Comparison of ENCODE assay signal across 1 cellular context in the genomic region with DNA sequence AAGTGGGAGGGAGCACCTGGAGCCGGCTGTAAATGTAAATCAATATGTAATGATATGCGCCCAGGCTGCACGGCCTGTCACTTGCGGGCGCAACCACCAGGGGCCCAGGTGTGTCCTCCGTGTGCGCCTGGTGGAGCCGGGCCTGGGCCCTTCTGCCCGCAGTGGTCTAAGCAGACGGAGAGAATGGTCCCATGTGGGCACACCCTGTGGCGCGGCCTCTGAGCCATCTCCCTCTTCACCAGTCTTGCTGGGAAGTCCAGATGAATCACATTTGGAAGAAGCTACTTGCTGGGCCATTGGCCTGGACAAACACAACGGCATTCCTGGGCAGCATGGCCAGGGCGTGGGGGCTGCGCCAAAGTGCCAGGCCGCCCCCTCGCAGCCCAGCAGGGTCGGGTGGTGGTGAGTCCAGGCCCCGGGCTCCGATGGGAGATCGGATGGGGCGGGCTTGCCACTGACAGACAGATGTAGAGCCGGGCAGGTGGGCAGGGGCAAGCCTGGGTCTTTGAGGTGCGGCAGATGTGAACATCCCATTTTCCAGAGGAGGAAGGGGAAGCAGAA.
TF ChIP-seq lines count a peak whose summit lies in the region.

No MANE protein-coding gene starts in this region.

TF ChIP-seq in H1, 55 proteins besides CTCF, POLR2A, EP300 and RAD21 (continued from another document):
- TF ChIP-seq, protein P1, sequence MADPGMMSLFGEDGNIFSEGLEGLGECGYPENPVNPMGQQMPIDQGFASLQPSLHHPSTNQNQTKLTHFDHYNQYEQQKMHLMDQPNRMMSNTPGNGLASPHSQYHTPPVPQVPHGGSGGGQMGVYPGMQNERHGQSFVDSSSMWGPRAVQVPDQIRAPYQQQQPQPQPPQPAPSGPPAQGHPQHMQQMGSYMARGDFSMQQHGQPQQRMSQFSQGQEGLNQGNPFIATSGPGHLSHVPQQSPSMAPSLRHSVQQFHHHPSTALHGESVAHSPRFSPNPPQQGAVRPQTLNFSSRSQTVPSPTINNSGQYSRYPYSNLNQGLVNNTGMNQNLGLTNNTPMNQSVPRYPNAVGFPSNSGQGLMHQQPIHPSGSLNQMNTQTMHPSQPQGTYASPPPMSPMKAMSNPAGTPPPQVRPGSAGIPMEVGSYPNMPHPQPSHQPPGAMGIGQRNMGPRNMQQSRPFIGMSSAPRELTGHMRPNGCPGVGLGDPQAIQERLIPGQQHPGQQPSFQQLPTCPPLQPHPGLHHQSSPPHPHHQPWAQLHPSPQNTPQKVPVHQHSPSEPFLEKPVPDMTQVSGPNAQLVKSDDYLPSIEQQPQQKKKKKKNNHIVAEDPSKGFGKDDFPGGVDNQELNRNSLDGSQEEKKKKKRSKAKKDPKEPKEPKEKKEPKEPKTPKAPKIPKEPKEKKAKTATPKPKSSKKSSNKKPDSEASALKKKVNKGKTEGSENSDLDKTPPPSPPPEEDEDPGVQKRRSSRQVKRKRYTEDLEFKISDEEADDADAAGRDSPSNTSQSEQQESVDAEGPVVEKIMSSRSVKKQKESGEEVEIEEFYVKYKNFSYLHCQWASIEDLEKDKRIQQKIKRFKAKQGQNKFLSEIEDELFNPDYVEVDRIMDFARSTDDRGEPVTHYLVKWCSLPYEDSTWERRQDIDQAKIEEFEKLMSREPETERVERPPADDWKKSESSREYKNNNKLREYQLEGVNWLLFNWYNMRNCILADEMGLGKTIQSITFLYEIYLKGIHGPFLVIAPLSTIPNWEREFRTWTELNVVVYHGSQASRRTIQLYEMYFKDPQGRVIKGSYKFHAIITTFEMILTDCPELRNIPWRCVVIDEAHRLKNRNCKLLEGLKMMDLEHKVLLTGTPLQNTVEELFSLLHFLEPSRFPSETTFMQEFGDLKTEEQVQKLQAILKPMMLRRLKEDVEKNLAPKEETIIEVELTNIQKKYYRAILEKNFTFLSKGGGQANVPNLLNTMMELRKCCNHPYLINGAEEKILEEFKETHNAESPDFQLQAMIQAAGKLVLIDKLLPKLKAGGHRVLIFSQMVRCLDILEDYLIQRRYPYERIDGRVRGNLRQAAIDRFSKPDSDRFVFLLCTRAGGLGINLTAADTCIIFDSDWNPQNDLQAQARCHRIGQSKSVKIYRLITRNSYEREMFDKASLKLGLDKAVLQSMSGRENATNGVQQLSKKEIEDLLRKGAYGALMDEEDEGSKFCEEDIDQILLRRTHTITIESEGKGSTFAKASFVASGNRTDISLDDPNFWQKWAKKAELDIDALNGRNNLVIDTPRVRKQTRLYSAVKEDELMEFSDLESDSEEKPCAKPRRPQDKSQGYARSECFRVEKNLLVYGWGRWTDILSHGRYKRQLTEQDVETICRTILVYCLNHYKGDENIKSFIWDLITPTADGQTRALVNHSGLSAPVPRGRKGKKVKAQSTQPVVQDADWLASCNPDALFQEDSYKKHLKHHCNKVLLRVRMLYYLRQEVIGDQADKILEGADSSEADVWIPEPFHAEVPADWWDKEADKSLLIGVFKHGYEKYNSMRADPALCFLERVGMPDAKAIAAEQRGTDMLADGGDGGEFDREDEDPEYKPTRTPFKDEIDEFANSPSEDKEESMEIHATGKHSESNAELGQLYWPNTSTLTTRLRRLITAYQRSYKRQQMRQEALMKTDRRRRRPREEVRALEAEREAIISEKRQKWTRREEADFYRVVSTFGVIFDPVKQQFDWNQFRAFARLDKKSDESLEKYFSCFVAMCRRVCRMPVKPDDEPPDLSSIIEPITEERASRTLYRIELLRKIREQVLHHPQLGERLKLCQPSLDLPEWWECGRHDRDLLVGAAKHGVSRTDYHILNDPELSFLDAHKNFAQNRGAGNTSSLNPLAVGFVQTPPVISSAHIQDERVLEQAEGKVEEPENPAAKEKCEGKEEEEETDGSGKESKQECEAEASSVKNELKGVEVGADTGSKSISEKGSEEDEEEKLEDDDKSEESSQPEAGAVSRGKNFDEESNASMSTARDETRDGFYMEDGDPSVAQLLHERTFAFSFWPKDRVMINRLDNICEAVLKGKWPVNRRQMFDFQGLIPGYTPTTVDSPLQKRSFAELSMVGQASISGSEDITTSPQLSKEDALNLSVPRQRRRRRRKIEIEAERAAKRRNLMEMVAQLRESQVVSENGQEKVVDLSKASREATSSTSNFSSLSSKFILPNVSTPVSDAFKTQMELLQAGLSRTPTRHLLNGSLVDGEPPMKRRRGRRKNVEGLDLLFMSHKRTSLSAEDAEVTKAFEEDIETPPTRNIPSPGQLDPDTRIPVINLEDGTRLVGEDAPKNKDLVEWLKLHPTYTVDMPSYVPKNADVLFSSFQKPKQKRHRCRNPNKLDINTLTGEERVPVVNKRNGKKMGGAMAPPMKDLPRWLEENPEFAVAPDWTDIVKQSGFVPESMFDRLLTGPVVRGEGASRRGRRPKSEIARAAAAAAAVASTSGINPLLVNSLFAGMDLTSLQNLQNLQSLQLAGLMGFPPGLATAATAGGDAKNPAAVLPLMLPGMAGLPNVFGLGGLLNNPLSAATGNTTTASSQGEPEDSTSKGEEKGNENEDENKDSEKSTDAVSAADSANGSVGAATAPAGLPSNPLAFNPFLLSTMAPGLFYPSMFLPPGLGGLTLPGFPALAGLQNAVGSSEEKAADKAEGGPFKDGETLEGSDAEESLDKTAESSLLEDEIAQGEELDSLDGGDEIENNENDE (IDR thresholded peaks at IDR 0.05; ENCODE audit: insufficient replicate concordance, low read length) = no peak
- TF ChIP-seq GABPA (IDR thresholded peaks at IDR 0.05; ENCODE audit: borderline replicate concordance, insufficient read depth, low read length) = 0 out of 2 replicates have a peak, but pooled peaks have one; percentile 41
- TF ChIP-seq FOSL1 (IDR thresholded peaks at IDR 0.05; ENCODE audit: insufficient read depth, low read depth, low read length) = no peak
- no peak for TF ChIP-seq BRCA1 (IDR thresholded peaks at IDR 0.05; ENCODE audit: low read depth, low read length)
- no peak for TF ChIP-seq SIRT6 (IDR thresholded peaks at IDR 0.05; ENCODE audit: low read length)
